1 cellular context compared by ENCODE assay signal in the genomic region with DNA sequence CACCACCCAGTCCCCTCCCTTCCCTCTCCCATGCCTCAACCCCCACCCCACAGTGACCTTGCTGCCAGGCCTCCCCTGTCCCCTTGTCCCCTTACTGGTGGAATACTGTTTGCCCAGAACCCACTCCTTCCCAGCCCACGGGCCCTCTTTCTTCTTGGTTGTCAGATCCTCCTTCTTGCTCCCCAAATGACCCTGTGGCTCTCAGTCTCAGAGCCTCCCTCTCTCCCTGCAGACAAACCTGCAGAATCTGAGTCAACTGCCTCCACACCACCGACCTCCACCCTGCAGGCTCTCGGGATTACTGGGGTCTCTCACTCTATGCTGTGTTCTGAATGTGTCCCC.
TF ChIP-seq lines count a peak whose summit lies in the region.

No MANE protein-coding gene starts in this region.

TF ChIP-seq in GM23338, 12 proteins besides CTCF, POLR2A, EP300 and RAD21 (continued from another document):
- TF ChIP-seq ZNF462 (CRISPR knock-in tag; IDR thresholded peaks at IDR 0.05) (no peak), NANOG (IDR thresholded peaks at IDR 0.05; ENCODE audit: borderline replicate concordance) (no peak), CREB1 (CRISPR knock-in tag; IDR thresholded peaks at IDR 0.05; ENCODE audit: low read depth) (no peak), EZH2phosphoT487 (IDR thresholded peaks at IDR 0.05; ENCODE audit: unreplicated experiment) (no peak), REST (IDR thresholded peaks at IDR 0.05; ENCODE audit: unreplicated experiment) (no peak), ZNF114 (CRISPR knock-in tag; IDR thresholded peaks at IDR 0.05) (no peak), ZNF331 (CRISPR knock-in tag; IDR thresholded peaks at IDR 0.05; ENCODE audit: low read depth) (no peak), STAT1 (IDR thresholded peaks at IDR 0.05; ENCODE audit: unreplicated experiment) (no peak), POLR2AphosphoS5 (IDR thresholded peaks at IDR 0.05; ENCODE audit: low read depth) (no peak), JUNB (IDR thresholded peaks at IDR 0.05; ENCODE audit: unreplicated experiment) (no peak), EZH2 (IDR thresholded peaks at IDR 0.05; ENCODE audit: low read depth, unreplicated experiment) (no peak)
